In the genomic region with DNA sequence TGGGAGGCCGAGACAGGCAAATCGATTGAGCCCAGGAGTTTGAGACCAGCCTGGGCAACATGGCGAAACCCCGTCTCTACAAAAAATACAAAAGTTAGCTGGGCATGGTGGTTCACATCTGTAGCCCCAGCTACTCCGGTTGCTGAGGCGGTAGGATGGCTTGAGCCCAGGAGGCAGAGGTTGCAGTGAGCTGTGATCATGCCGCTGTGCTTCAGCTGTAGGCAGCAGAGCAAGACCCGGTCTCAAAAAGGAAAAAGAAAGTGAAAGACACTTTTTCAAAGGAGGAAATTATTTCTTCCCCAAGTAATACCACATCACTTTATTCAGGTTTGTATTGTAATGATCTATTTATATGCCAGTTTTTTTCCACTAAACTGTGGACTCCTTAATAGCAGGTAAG, we compare ENCODE assay signal across 8 cellular contexts. TPM values are rescaled to one million over a fixed set of nuclear protein-coding genes. Genes with fewer than 3 reads are reported as not detected.
DNase-seq lines count a peak whose midpoint lies in the region; ATAC-seq lines count a peak whose summit lies in the region.

No MANE protein-coding gene starts in this region.

- H3K9me3 Mint-ChIP-seq in T-helper 1 cell treated with Interleukin-12 subunit alpha and Interleukin-12 subunit beta and Interleukin-4 antibody, amounts not matched to agents 30 μg/mL and 1 μg/mL, for 36 hours: no peaks in the 10 kb centered on the region
- H3K9me3 Mint-ChIP-seq in immature natural killer cell: no peaks in the 10 kb centered on the region

- peaks cover 2% of the 10 kb centered on the region for H3K36me3 Mint-ChIP-seq in T-helper 1 cell treated with Interleukin-12 subunit alpha and Interleukin-12 subunit beta and Interleukin-4 antibody, amounts not matched to agents 30 μg/mL and 1 μg/mL, for 36 hours (ENCODE audit: low read depth)
- H3K36me3 Mint-ChIP-seq in immature natural killer cell: no peaks in the 10 kb centered on the region

- peak; percentile 26 to 34 (median 26) for DNase-seq in immature natural killer cell
- DNase-seq in NCI-H345 (lab: John Stamatoyannopoulos, UW): no peak
- DNase-seq in amniotic stem cell (lab: John Stamatoyannopoulos, UW): no peak
- DNase-seq in RKO (ENCODE audit: low spot score): no peak
- DNase-seq in HPDE6-E6E7 (ENCODE audit: extremely low spot score): no peak

- H3K4me3 Mint-ChIP-seq in T-helper 1 cell treated with Interleukin-12 subunit alpha and Interleukin-12 subunit beta and Interleukin-4 antibody, amounts not matched to agents 30 μg/mL and 1 μg/mL, for 36 hours: peak overlapping the region; percentile 49
- peak overlapping the region; percentile 75 to 85 (median 81) for H3K4me3 Mint-ChIP-seq in immature natural killer cell

- no peaks in the 10 kb centered on the region for H3K27me3 Mint-ChIP-seq in T-helper 1 cell treated with Interleukin-12 subunit alpha and Interleukin-12 subunit beta and Interleukin-4 antibody, amounts not matched to agents 30 μg/mL and 1 μg/mL, for 36 hours (ENCODE audit: low read depth)
- H3K27me3 Mint-ChIP-seq in immature natural killer cell (ENCODE audit: low read depth in 3 of 3): no peaks in the 10 kb centered on the region

- ATAC-seq in GM18517 (IDR thresholded peaks at IDR 0.05; ENCODE audit: unreplicated experiment) (peak; percentile 86), HG02852 (IDR thresholded peaks at IDR 0.05; ENCODE audit: unreplicated experiment) (peak; percentile 87)

- H3K27ac Mint-ChIP-seq in T-helper 1 cell treated with Interleukin-12 subunit alpha and Interleukin-12 subunit beta and Interleukin-4 antibody, amounts not matched to agents 30 μg/mL and 1 μg/mL, for 36 hours: peak overlapping the region; percentile 77
- peak overlapping the region; percentile 73 to 85 (median 82) for H3K27ac Mint-ChIP-seq in immature natural killer cell

- H3K4me1 Mint-ChIP-seq in T-helper 1 cell treated with Interleukin-12 subunit alpha and Interleukin-12 subunit beta and Interleukin-4 antibody, amounts not matched to agents 30 μg/mL and 1 μg/mL, for 36 hours (ENCODE audit: low read depth): peaks cover 10% of the 10 kb centered on the region
- H3K4me1 Mint-ChIP-seq in immature natural killer cell: peaks cover 11 to 23% of the 10 kb centered on the region in 2 donors

RNA-seq across cellular contexts. Expression of a gene that starts 35.7 kb away (rescaled TPM):
- 1 to 10 TPM; 1.0 to 2.4 (median 1.1) TPM for polyA plus RNA-seq in immature natural killer cell

RNA-seq across cellular contexts. Expression of a gene that starts 56.8 kb away (rescaled TPM):
- polyA plus RNA-seq in immature natural killer cell: 1 to 10 TPM in 2 of 3 donors, not detected in 1; 1.4 to 3.2 TPM

Comparison
In these comparisons a context has a peak if more than half of its experiments do, and no peak if none do; other contexts are left out.
1. DNase-seq: peak in immature natural killer cell (3 of 3); none in NCI-H345 (single experiment), amniotic stem cell (single experiment), RKO (single experiment) and HPDE6-E6E7 (single experiment).